In genomic region chr14:54643696-54644176, GRCh38 we compare ENCODE assay signal across 20 cellular contexts.
DNase-seq lines count a peak whose midpoint lies in the region; TF ChIP-seq lines count a peak whose summit lies in the region.
"Had no signal": no experiment of that assay in that cellular context is flagged by ENCODE, and none has a peak within 500 bp of the region (broad histone marks: within the 10 kb centered on the region; RNA-seq: fewer than 3 reads in every experiment).

No MANE protein-coding gene starts in this region.

- H2BK120ac ChIP-seq in mesenchymal stem cell (ENCODE audit: low read depth, low read length): peak overlapping the region; percentile 11

- H3K23ac ChIP-seq in mesenchymal stem cell (ENCODE audit: low read length in 2 of 2): no peak overlapping the region

- 0 out of 2 replicates have a peak overlapping the region, but pooled peaks have one; percentile 0 for H3K4me3 Mint-ChIP-seq in HFFc6
- no peak overlapping the region for H3K4me3 Mint-ChIP-seq in T-helper 2 cell treated with Interferon-gamma antibody and Interleukin-4, amounts not matched to agents 5 μg/mL and 100 μg/mL, for 36 hours
- H3K4me3 Mint-ChIP-seq: activated CD8-positive, alpha-beta T cell treated with anti-CD3 and anti-CD28 coated beads, Interleukin-2, amount 10 ng/mL, durations not matched to agents 7 days and 5 days had no signal

- H2AK5ac ChIP-seq in mesenchymal stem cell (ENCODE audit: low read length, severe bottlenecking): peak overlapping the region; percentile 52

- H3K4me3 ChIP-seq in ascending aorta (no peak overlapping the region), mesenchymal stem cell (ENCODE audit: insufficient read depth in 1 of 2, low read depth in 1 of 2, low read length in 2 of 2) (no peak overlapping the region), sigmoid colon (no peak overlapping the region)
- H3K4me3 ChIP-seq: adrenal gland; BLaER1 treated with 17β-estradiol and CSF1 and Interleukin-3, amounts not matched to agents 10 nM and 100 nM; thyroid gland had no signal

- H3K36me3 ChIP-seq in ascending aorta: no peaks in the 10 kb centered on the region
- H3K36me3 ChIP-seq in mesenchymal stem cell (ENCODE audit: control insufficient read depth in 1 of 2, insufficient read depth in 2 of 2, low read depth in 1 of 2, low read length in 2 of 2): no peaks in the 10 kb centered on the region
- H3K36me3 ChIP-seq in sigmoid colon: no peaks in the 10 kb centered on the region
- H3K36me3 ChIP-seq: adrenal gland, thyroid gland had no signal

- H2AFZ ChIP-seq in mesenchymal stem cell (ENCODE audit: low read depth, low read length): no peak overlapping the region

- no peak overlapping the region for H2BK5ac ChIP-seq in mesenchymal stem cell (ENCODE audit: low read depth, low read length, poor library complexity, severe bottlenecking)

- H3K27me3 Mint-ChIP-seq in HFFc6 (ENCODE audit: insufficient read depth): no peaks in the 10 kb centered on the region; the same call in 1 of the 2 replicates
- H3K27me3 Mint-ChIP-seq in T-helper 2 cell treated with Interferon-gamma antibody and Interleukin-4, amounts not matched to agents 5 μg/mL and 100 μg/mL, for 36 hours (ENCODE audit: low read depth): peaks cover 15% of the 10 kb centered on the region

- no peak for TF ChIP-seq EP300 in sigmoid colon (IDR thresholded peaks at IDR 0.05)

- H3K4me1 ChIP-seq in ascending aorta (peaks cover 3 to 31% of the 10 kb centered on the region in 2 donors), mesenchymal stem cell (ENCODE audit: control insufficient read depth, insufficient read depth, low read depth, low read length) (peaks cover 9% of the 10 kb centered on the region), sigmoid colon (peaks cover 0 to 88% (median 38%) of the 10 kb centered on the region in 4 donors)
- H3K4me1 ChIP-seq: adrenal gland had no signal

- H3K4me2 ChIP-seq in mesenchymal stem cell (ENCODE audit: low read length, poor library complexity, severe bottlenecking): no peak overlapping the region

- no peak for TF ChIP-seq CTCF in HFFc6 (IDR thresholded peaks at IDR 0.05)
- no peak for TF ChIP-seq CTCF in ascending aorta (IDR thresholded peaks at IDR 0.05)
- no peak for TF ChIP-seq CTCF in sigmoid colon (IDR thresholded peaks at IDR 0.05)

- no peaks in the 10 kb centered on the region for H3K36me3 Mint-ChIP-seq in HFFc6 (ENCODE audit: low read depth)
- no peaks in the 10 kb centered on the region for H3K36me3 Mint-ChIP-seq in T-helper 2 cell treated with Interferon-gamma antibody and Interleukin-4, amounts not matched to agents 5 μg/mL and 100 μg/mL, for 36 hours (ENCODE audit: low read depth)

- no peaks in the 10 kb centered on the region for H3K9me3 ChIP-seq in ascending aorta
- no peaks in the 10 kb centered on the region for H3K9me3 ChIP-seq in mesenchymal stem cell (ENCODE audit: control insufficient read depth, low read length)
- no peaks in the 10 kb centered on the region for H3K9me3 ChIP-seq in sigmoid colon
- H3K9me3 ChIP-seq: adrenal gland, thyroid gland had no signal

- H2BK15ac ChIP-seq in mesenchymal stem cell (ENCODE audit: low read depth, poor library complexity, severe bottlenecking): no peak overlapping the region

- no peak for TF ChIP-seq POLR2A in sigmoid colon (IDR thresholded peaks at IDR 0.05)

- H3K27ac ChIP-seq in ascending aorta: peak overlapping the region; percentile 0 to 27
- H3K27ac ChIP-seq in mesenchymal stem cell (ENCODE audit: low read length, poor library complexity, severe bottlenecking): peak overlapping the region; percentile 52
- peak overlapping the region; percentile 5 to 96 (median 68) for H3K27ac ChIP-seq in sigmoid colon
- H3K27ac ChIP-seq: adrenal gland; BLaER1 treated with 17β-estradiol and CSF1 and Interleukin-3, amounts not matched to agents 10 nM and 100 nM had no signal

- no peaks in the 10 kb centered on the region for H3K9me3 Mint-ChIP-seq in HFFc6
- no peaks in the 10 kb centered on the region for H3K9me3 Mint-ChIP-seq in T-helper 2 cell treated with Interferon-gamma antibody and Interleukin-4, amounts not matched to agents 5 μg/mL and 100 μg/mL, for 36 hours

- H3K27me3 ChIP-seq in ascending aorta (no peaks in the 10 kb centered on the region), mesenchymal stem cell (ENCODE audit: control insufficient read depth in 1 of 2, insufficient read depth in 1 of 2, low read length in 2 of 2) (no peaks in the 10 kb centered on the region), sigmoid colon (no peaks in the 10 kb centered on the region)
- H3K27me3 ChIP-seq: adrenal gland; BLaER1 treated with 17β-estradiol and CSF1 and Interleukin-3, amounts not matched to agents 10 nM and 100 nM; thyroid gland had no signal

- H3K4me1 Mint-ChIP-seq in HFFc6 (ENCODE audit: low read depth): peaks cover 62% of the 10 kb centered on the region
- H3K4me1 Mint-ChIP-seq in T-helper 2 cell treated with Interferon-gamma antibody and Interleukin-4, amounts not matched to agents 5 μg/mL and 100 μg/mL, for 36 hours (ENCODE audit: low read depth): peaks cover 8% of the 10 kb centered on the region

- H3K79me1 ChIP-seq in mesenchymal stem cell (replicated peaks; ENCODE audit: low read length, poor library complexity, severe bottlenecking): peaks cover 28% of the 10 kb centered on the region

- no peak overlapping the region for H3K14ac ChIP-seq in mesenchymal stem cell (ENCODE audit: low read length in 2 of 2)

- H3K9ac ChIP-seq in mesenchymal stem cell (ENCODE audit: low read length): no peak overlapping the region
- H3K9ac ChIP-seq: BLaER1 treated with 17β-estradiol and CSF1 and Interleukin-3, amounts not matched to agents 10 nM and 100 nM had no signal

- intact Hi-C loops in ascending aorta (cut with DNase I) (no loop called here), sigmoid colon (cut with DNase I) (no loop called here)

- H4K8ac ChIP-seq in mesenchymal stem cell (ENCODE audit: low read length): no peak overlapping the region

- no peak overlapping the region for H2BK12ac ChIP-seq in mesenchymal stem cell (ENCODE audit: low read length in 2 of 2)

- no peak overlapping the region for H3K4ac ChIP-seq in mesenchymal stem cell (ENCODE audit: low read depth in 1 of 2, low read length in 2 of 2)

- no peak overlapping the region for H4K91ac ChIP-seq in mesenchymal stem cell (ENCODE audit: low read length)

- WGBS in mesenchymal stem cell: 49% methylated on average over 5 of the region's 5 CpGs
- 72 to 87% methylated on average over 5 of the region's 5 CpGs for WGBS in sigmoid colon, 2 donors

- H3K27ac Mint-ChIP-seq in HFFc6: peak overlapping the region; percentile 64
- no peak overlapping the region for H3K27ac Mint-ChIP-seq in T-helper 2 cell treated with Interferon-gamma antibody and Interleukin-4, amounts not matched to agents 5 μg/mL and 100 μg/mL, for 36 hours
- H3K27ac Mint-ChIP-seq: activated CD8-positive, alpha-beta T cell treated with anti-CD3 and anti-CD28 coated beads, Interleukin-2, amount 10 ng/mL, durations not matched to agents 7 days and 5 days had no signal

- H3K18ac ChIP-seq in mesenchymal stem cell (ENCODE audit: low read depth in 1 of 2, low read length in 2 of 2): no peak overlapping the region

- DNase-seq in HFFc6 (no peak), ascending aorta (ENCODE audit: low spot score in 2 of 2) (no peak), mesenchymal stem cell (peak; percentile 55), sigmoid colon (no peak), dermis blood vessel endothelial cell (no peak)
- no peak for DNase-seq in central memory CD4-positive, alpha-beta T cell
- no peak for DNase-seq in T-helper 2 cell treated with Interferon-gamma antibody and Interleukin-4, amounts not matched to agents 5 μg/mL and 100 μg/mL, for 36 hours (ENCODE audit: low spot score)
- no peak for DNase-seq in stimulated activated CD4-positive, alpha-beta T cell treated with anti-CD3 and anti-CD28 coated beads, Interleukin-1b, Interleukin-23, amount 100 ng/mL, for 48 hours
- DNase-seq: activated CD4-positive, CD25-positive, alpha-beta regulatory T cell treated with anti-CD3 and anti-CD28 coated beads, Interleukin-2, amount 50 U/mL, for 72 hours; activated CD8-positive, alpha-beta T cell treated with anti-CD3 and anti-CD28 coated beads, Interleukin-2, amount 10 ng/mL, durations not matched to agents 7 days and 5 days; activated naive CD4-positive, alpha-beta T cell; adrenal gland; mammary epithelial cell; NCI-H187 treated with DMSO at 0.1 percent for 48 hours; NCI-H2227 treated with DMSO at 0.1 percent for 48 hours; retina; stimulated activated CD4-positive, alpha-beta T cell treated with anti-CD3 and anti-CD28 coated beads, Interleukin-12 subunit alpha, Interleukin-12 subunit beta, amount 100 ng/mL, for 4 hours; stimulated activated CD4-positive, alpha-beta T cell treated with anti-CD3 and anti-CD28 coated beads, Interleukin-4, amount 100 ng/mL, for 4 hours had no signal

Comparison
In these comparisons a context has a peak if more than half of its experiments do, and no peak if none do; other contexts are left out.
1. H3K27ac ChIP-seq: peak in every context shown above with its lines; median percentile 68 in sigmoid colon; 52 in mesenchymal stem cell; 14 in ascending aorta.